In genomic region chr3:10552631-10552943, GRCh38 we compare ENCODE assay signal across 13 cellular contexts. TPM values are rescaled to one million over a fixed set of nuclear protein-coding genes. Genes with fewer than 3 reads are reported as not detected.
DNase-seq lines count a peak whose midpoint lies in the region; ATAC-seq, FAIRE-seq and TF ChIP-seq lines count a peak whose summit lies in the region.
"Had no signal": no experiment of that assay in that cellular context is flagged by ENCODE, and none has a peak within 500 bp of the region (broad histone marks: within the 10 kb centered on the region; RNA-seq: fewer than 3 reads in every experiment).

No MANE protein-coding gene starts in this region.

- TF ChIP-seq CTCF in right atrium auricular region (IDR thresholded peaks at IDR 0.05) (no peak), left ventricle myocardium inferior (IDR thresholded peaks at IDR 0.05; ENCODE audit: borderline replicate concordance) (no peak), H1 (IDR thresholded peaks at IDR 0.05; ENCODE audit: control extremely low read depth in 1 of 3, insufficient read depth in 1 of 3, low read depth in 1 of 3, low read length in 3 of 3) (no peak), upper lobe of right lung (IDR thresholded peaks at IDR 0.05) (no peak), vagina (IDR thresholded peaks at IDR 0.05) (no peak)

- no peak for TF ChIP-seq RAD21 in H1 (IDR thresholded peaks at IDR 0.05 in 1 of 2, conservative IDR thresholded peaks at IDR 0.05 in 1 of 2; ENCODE audit: low read depth in 2 of 2, low read length in 2 of 2)

- TF ChIP-seq POLR2A in H1 (IDR thresholded peaks at IDR 0.05; ENCODE audit: control extremely low read depth in 1 of 2, low read depth in 2 of 2, low read length in 2 of 2), result no peak
- no peak for TF ChIP-seq POLR2A in vagina (IDR thresholded peaks at IDR 0.05)

- no peak for TF ChIP-seq EP300 in H1 (IDR thresholded peaks at IDR 0.05; ENCODE audit: borderline replicate concordance in 1 of 2, low read depth in 2 of 2, low read length in 2 of 2)

- H3K4ac ChIP-seq in H1 (replicated peaks; ENCODE audit: insufficient read length, low read depth, low read length), result no peak overlapping the region

- POLR2A ChIA-PET in activated CD4-positive, alpha-beta memory T cell treated with anti-CD3 and anti-CD28 coated beads for 36 hours (lab: Charles Lee), result interaction anchor here (1.5 kb wide), 1 partner anchor 116 kb away, joined by 6 read pairs; no protein-coding TSS in a partner anchor
- POLR2A ChIA-PET in H1 (lab: Charles Lee; ENCODE audit: partially characterized antibody), result interaction anchor here (0.6 kb wide), 1 partner anchor 135 kb away, joined by 3 read pairs; no protein-coding TSS in a partner anchor

- no peak overlapping the region for H3K4me3 Mint-ChIP-seq in activated CD4-positive, alpha-beta memory T cell treated with anti-CD3 and anti-CD28 coated beads for 36 hours

- H2BK20ac ChIP-seq in H1 (ENCODE audit: low read length), result no peak overlapping the region

- no peak overlapping the region for H3K18ac ChIP-seq in H1 (ENCODE audit: extremely low read depth, low read length)

- no peaks in the 10 kb centered on the region for H3K79me1 ChIP-seq in H1 (ENCODE audit: low read depth, low read length)

- no peak overlapping the region for H3K56ac ChIP-seq in H1 (replicated peaks; ENCODE audit: insufficient read length, low read depth, low read length)

- no peaks in the 10 kb centered on the region for H3K36me3 ChIP-seq in right atrium auricular region
- H3K36me3 ChIP-seq in left ventricle myocardium inferior, result no peaks in the 10 kb centered on the region
- H3K36me3 ChIP-seq in H1 (ENCODE audit: control insufficient read depth in 2 of 4, insufficient read depth in 4 of 4, low read length in 3 of 4), result no peaks in the 10 kb centered on the region
- no peaks in the 10 kb centered on the region for H3K36me3 ChIP-seq in upper lobe of right lung
- no peaks in the 10 kb centered on the region for H3K36me3 ChIP-seq in vagina
- H3K36me3 ChIP-seq: pancreas, uterus had no signal

- H2BK12ac ChIP-seq in H1 (ENCODE audit: low read depth, low read length), result peak overlapping the region; percentile 29; the same call in 1 of the 2 replicates

- H2BK15ac ChIP-seq in H1 (ENCODE audit: low read length), result no peak overlapping the region

- H4K8ac ChIP-seq in H1 (ENCODE audit: extremely low read depth, insufficient read depth, low read length), result no peak overlapping the region

- CTCF ChIA-PET in activated CD4-positive, alpha-beta memory T cell treated with anti-CD3 and anti-CD28 coated beads for 36 hours (lab: Charles Lee), result interaction anchor here (1.2 to 5.0 kb wide), 2 partner anchors 113 to 187 kb away, joined by 3 to 20 read pairs; no protein-coding TSS in a partner anchor
- CTCF ChIA-PET in H1 (lab: Charles Lee; ENCODE audit: partially characterized antibody), result interaction anchor here (0.7 to 2.7 kb wide), 7 partner anchors 8 to 508 kb away, joined by 3 to 8 read pairs (median 4); no protein-coding TSS in a partner anchor

- intact Hi-C loops in left ventricle myocardium inferior (cut with micrococcal nuclease), result no loop called here
- intact Hi-C loops in activated CD4-positive, alpha-beta memory T cell treated with anti-CD3 and anti-CD28 coated beads for 36 hours (cut with micrococcal nuclease), result loop anchor here (2.0 to 10.0 kb wide), 3 partner anchors 50 to 188 kb away; no protein-coding TSS in a partner anchor
- intact Hi-C loops in upper lobe of right lung (cut with DNase I), result no loop called here
- intact Hi-C loops in vagina (cut with DNase I), result no loop called here

- H3K27me3 ChIP-seq in right atrium auricular region, result no peaks in the 10 kb centered on the region
- H3K27me3 ChIP-seq in left ventricle myocardium inferior (ENCODE audit: low read depth), result peaks cover 18% of the 10 kb centered on the region
- no peaks in the 10 kb centered on the region for H3K27me3 ChIP-seq in H1 (replicated peaks in 1 of 4; ENCODE audit: control insufficient read depth in 3 of 4, extremely low read depth in 1 of 4, insufficient read depth in 3 of 4, low read length in 3 of 4)
- H3K27me3 ChIP-seq in upper lobe of right lung, result peaks cover 10% of the 10 kb centered on the region
- no peaks in the 10 kb centered on the region for H3K27me3 ChIP-seq in vagina
- H3K27me3 ChIP-seq: pancreas, uterus had no signal

- H3K4me1 ChIP-seq in right atrium auricular region (no peaks in the 10 kb centered on the region), left ventricle myocardium inferior (peaks cover 19% of the 10 kb centered on the region), H1 (replicated peaks in 1 of 4; ENCODE audit: control insufficient read depth in 3 of 4, insufficient read depth in 4 of 4, low read length in 3 of 4) (peaks cover 4 to 11% (median 7%) of the 10 kb centered on the region in 4 experiments; a peak in 5 of 7 replicates), upper lobe of right lung (no peaks in the 10 kb centered on the region), vagina (no peaks in the 10 kb centered on the region)
- H3K4me1 ChIP-seq: pancreas, uterus had no signal

- FAIRE-seq in H1 (lab: Jason Lieb, UNC), result no peak
- FAIRE-seq: GM19239, islet of Langerhans, pancreas had no signal

- no peak overlapping the region for H4K5ac ChIP-seq in H1 (ENCODE audit: insufficient read length, low read depth, low read length)

- H3K79me2 ChIP-seq in H1 (ENCODE audit: control insufficient read depth in 1 of 2, insufficient read depth in 2 of 2, low read length in 2 of 2), result no peaks in the 10 kb centered on the region

- ATAC-seq in upper lobe of right lung, result no peak

- peaks cover 9% of the 10 kb centered on the region for H3K27me3 Mint-ChIP-seq in activated CD4-positive, alpha-beta memory T cell treated with anti-CD3 and anti-CD28 coated beads for 36 hours

- DNase-seq in right atrium auricular region (ENCODE audit: low spot score) (peak; percentile 50), left ventricle myocardium inferior (no peak), H1 (ENCODE audit: low read depth in 1 of 2, low spot score in 2 of 2) (peak in 1 of 2 experiments; percentile 16), upper lobe of right lung (peak; percentile 18), vagina (ENCODE audit: extremely low spot score in 2 of 2) (no peak), NCI-H82 treated with DMSO at 0.1 percent for 48 hours (lab: John Stamatoyannopoulos, UW; ENCODE audit: unreplicated experiment) (no peak)
- DNase-seq in activated CD4-positive, alpha-beta memory T cell treated with anti-CD3 and anti-CD28 coated beads for 36 hours, result peak; percentile 38
- DNase-seq in stimulated activated naive CD4-positive, alpha-beta T cell (lab: John Stamatoyannopoulos, UW), result no peak
- DNase-seq: pancreas had no signal

- H2AK5ac ChIP-seq in H1 (ENCODE audit: low read depth, low read length), result no peak overlapping the region

- H3K4me2 ChIP-seq in H1 (ENCODE audit: insufficient read depth in 1 of 2, low read depth in 2 of 2, low read length in 2 of 2), result no peak overlapping the region

- no peak overlapping the region for H3K23ac ChIP-seq in H1 (ENCODE audit: insufficient read length)

- H3K27ac Mint-ChIP-seq in activated CD4-positive, alpha-beta memory T cell treated with anti-CD3 and anti-CD28 coated beads for 36 hours, result peak overlapping the region; percentile 57

- H4K20me1 ChIP-seq in H1 (replicated peaks in 1 of 2; ENCODE audit: control insufficient read depth in 1 of 2, insufficient read depth in 2 of 2, low read length in 2 of 2), result no peaks in the 10 kb centered on the region

- H3K9me3 ChIP-seq in right atrium auricular region (no peaks in the 10 kb centered on the region), left ventricle myocardium inferior (replicated peaks) (no peaks in the 10 kb centered on the region), H1 (ENCODE audit: insufficient read depth in 2 of 2, low read depth in 1 of 2, low read length in 1 of 2) (no peaks in the 10 kb centered on the region), upper lobe of right lung (no peaks in the 10 kb centered on the region), vagina (no peaks in the 10 kb centered on the region)
- H3K9me3 ChIP-seq: pancreas, uterus had no signal

- H3K4me3 ChIP-seq in right atrium auricular region, result no peak overlapping the region
- no peak overlapping the region for H3K4me3 ChIP-seq in left ventricle myocardium inferior
- H3K4me3 ChIP-seq in H1 (ENCODE audit: extremely low read depth in 1 of 4, insufficient read depth in 2 of 4, low read depth in 3 of 4, low read length in 4 of 4), result no peak overlapping the region
- H3K4me3 ChIP-seq in upper lobe of right lung, result no peak overlapping the region
- no peak overlapping the region for H3K4me3 ChIP-seq in vagina
- H3K4me3 ChIP-seq: pancreas, uterus had no signal

- H3K23me2 ChIP-seq in H1 (ENCODE audit: low read depth, low read length), result no peaks in the 10 kb centered on the region

- H3K4me1 Mint-ChIP-seq in activated CD4-positive, alpha-beta memory T cell treated with anti-CD3 and anti-CD28 coated beads for 36 hours (ENCODE audit: low read depth), result peaks cover 19% of the 10 kb centered on the region

- no peaks in the 10 kb centered on the region for H3K9me3 Mint-ChIP-seq in activated CD4-positive, alpha-beta memory T cell treated with anti-CD3 and anti-CD28 coated beads for 36 hours

- 89% methylated on average over 1 of the region's 1 CpG; no CpG with 5 or more reads in 1 of the 2 experiments for WGBS in H1 (ENCODE audit: extremely low coverage in 1 of 2, insufficient coverage in 1 of 2, insufficient read length in 1 of 2, insufficient replicate concordance in 2 of 2, low coverage in 1 of 2, low lambda C conversion rate in 2 of 2, missing lambda C conversion rate in 1 of 2), 2 experiments

- H3K9ac ChIP-seq in H1 (replicated peaks in 1 of 4; ENCODE audit: extremely low read depth in 1 of 4, low read depth in 3 of 4, low read length in 3 of 4), result no peak overlapping the region

- H3K14ac ChIP-seq in H1 (ENCODE audit: insufficient read length), result no peak overlapping the region

- no peak overlapping the region for H2AFZ ChIP-seq in H1 (ENCODE audit: low read length)

- H2BK5ac ChIP-seq in H1 (ENCODE audit: low read depth, low read length), result no peak overlapping the region

- H3K27ac ChIP-seq in right atrium auricular region (no peak overlapping the region), left ventricle myocardium inferior (replicated peaks) (no peak overlapping the region), H1 (ENCODE audit: low read depth, low read length) (no peak overlapping the region), upper lobe of right lung (no peak overlapping the region), vagina (no peak overlapping the region)
- H3K27ac ChIP-seq: pancreas, uterus had no signal

- no peaks in the 10 kb centered on the region for H3K36me3 Mint-ChIP-seq in activated CD4-positive, alpha-beta memory T cell treated with anti-CD3 and anti-CD28 coated beads for 36 hours

- H2BK120ac ChIP-seq in H1 (replicated peaks; ENCODE audit: low read depth, low read length), result no peak overlapping the region

- no peak overlapping the region for H4K91ac ChIP-seq in H1 (replicated peaks; ENCODE audit: insufficient read length, low read length)

RNA-seq across cellular contexts. Expression of gene ATP2B2, which starts 47.2 kb away (rescaled TPM):
- total RNA-seq in right atrium auricular region (under 1 TPM; 0.12 to 0.15 TPM), left ventricle myocardium inferior (not detected), upper lobe of right lung (0.06 TPM), vagina (0.25 TPM)
- under 1 TPM in 1 of 2 experiments, not detected in 1; 0.05 TPM for total RNA-seq in activated CD4-positive, alpha-beta memory T cell treated with anti-CD3 and anti-CD28 coated beads for 36 hours
- total RNA-seq in H1 (2021; fragmentation: NEBNext Ultra II Directional; extraction: Animal tissue kit (Norgen Biotek cat#: 25700)), result 0.61 and 1.2 TPM in 2 replicates
- polyA plus RNA-seq in H1 (2011; rRNA removed), result 0.14 and 0.20 TPM in 2 replicates
- polyA plus RNA-seq in H1 (2011; cell fraction: cytosol; rRNA removed), result 0.17 TPM
- 0.53 TPM for polyA plus RNA-seq in H1 (2011; cell fraction: nucleus; rRNA removed)
- 0.08 to 0.39 TPM (median 0.32 TPM) in 4 replicates for polyA plus RNA-seq in H1 (2012, experiment 1 of 2)
- 0.16 TPM for polyA plus RNA-seq in H1 (2012, experiment 2 of 2)
- polyA plus RNA-seq in H1 (2013, experiment 1 of 2), result 0.47 TPM
- polyA plus RNA-seq in H1 (2013, experiment 2 of 2), result 0.31 TPM
- 0.38 and 0.41 TPM in 2 replicates for polyA minus RNA-seq in H1 (2011; rRNA and poly(A)+ RNA removed)
- 0.22 TPM for polyA minus RNA-seq in H1 (2011; cell fraction: cytosol; rRNA and poly(A)+ RNA removed)
- 0.70 TPM for polyA minus RNA-seq in H1 (2011; cell fraction: nucleus; rRNA and poly(A)+ RNA removed)
- polyA plus RNA-seq: BJ had no signal

Comparison
In these comparisons a context has a peak if more than half of its experiments do, and no peak if none do; other contexts are left out.
1. DNase-seq: peak in right atrium auricular region (single experiment), activated CD4-positive, alpha-beta memory T cell treated with anti-CD3 and anti-CD28 coated beads for 36 hours (single experiment) and upper lobe of right lung (single experiment); none in left ventricle myocardium inferior (single experiment), stimulated activated naive CD4-positive, alpha-beta T cell (0 of 6), vagina (0 of 2) and NCI-H82 treated with DMSO at 0.1 percent for 48 hours (single experiment).